9 cellular contexts compared by ENCODE assay signal in the genomic region with DNA sequence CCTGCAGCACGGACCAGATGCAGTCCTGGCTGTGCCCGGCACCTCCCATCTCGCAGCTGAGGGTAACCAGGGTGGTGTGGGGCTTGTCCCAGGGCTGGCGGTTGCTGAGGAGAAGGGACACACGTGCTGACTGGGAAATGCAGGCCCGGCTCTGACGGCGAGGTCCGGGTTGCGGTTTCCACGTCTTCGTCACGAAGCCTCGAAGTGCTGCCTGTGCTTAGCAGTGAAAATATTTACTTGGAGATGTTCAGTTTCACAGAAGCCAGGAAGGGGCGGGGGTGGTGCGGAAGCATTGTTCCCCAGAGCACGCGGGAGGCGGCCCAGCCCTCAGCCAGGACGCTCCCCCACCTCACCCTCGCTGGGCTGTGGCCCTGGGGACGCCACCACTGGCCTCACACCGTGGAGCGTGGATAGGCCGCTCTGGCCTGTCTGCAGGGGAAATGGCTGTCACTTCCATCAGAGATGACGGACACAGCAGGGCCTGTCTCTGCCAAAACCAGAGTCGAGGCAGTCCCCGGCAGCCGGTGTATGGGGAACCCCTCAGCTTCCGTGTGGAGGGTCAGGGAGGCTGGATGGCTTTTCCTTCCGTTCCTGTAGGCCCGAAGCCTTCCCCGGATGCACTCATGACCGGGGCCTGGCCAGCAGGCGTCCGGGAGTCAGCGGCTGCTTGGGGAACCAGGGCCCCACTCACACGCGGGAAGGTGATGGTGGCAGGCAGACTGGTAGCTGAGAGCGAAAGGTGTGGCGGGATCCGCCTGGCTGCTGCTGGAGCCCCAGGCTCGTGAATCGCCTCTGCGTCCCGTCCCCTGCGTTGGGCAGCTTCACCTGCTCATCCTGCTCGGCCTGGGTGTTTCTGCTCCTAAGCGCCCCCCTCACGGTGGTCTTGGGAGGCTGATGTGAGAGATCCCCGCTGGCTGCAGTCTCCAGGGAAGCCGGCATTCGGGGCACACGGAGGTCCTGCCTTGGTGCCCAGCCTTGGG. TPM values are rescaled to one million over a fixed set of nuclear protein-coding genes. Genes with fewer than 3 reads are reported as not detected.
DNase-seq lines count a peak whose midpoint lies in the region; ATAC-seq lines count a peak whose summit lies in the region.
"Had no signal": no experiment of that assay in that cellular context is flagged by ENCODE, and none has a peak within 500 bp of the region (broad histone marks: within the 10 kb centered on the region; RNA-seq: fewer than 3 reads in every experiment).

No MANE protein-coding gene starts in this region.

- ATAC-seq in left ventricle myocardium superior, result peak; percentile 76
- ATAC-seq in GM21367 (IDR thresholded peaks at IDR 0.05; ENCODE audit: unreplicated experiment), result no peak

- intact Hi-C loops in left ventricle myocardium superior (cut with micrococcal nuclease), result no loop called here

- peak; percentile 70 for DNase-seq in H7
- peak; percentile 33 to 37 for DNase-seq in activated T-helper 1 cell treated with anti-CD3 and anti-CD28 coated beads, Interleukin-2, amount 50 U/mL, for 16 hours (ENCODE audit: low read depth in 1 of 2, low spot score in 1 of 2)
- DNase-seq in left ventricle myocardium superior, result peak; percentile 88
- peak; percentile 59 for DNase-seq in stimulated activated CD4-positive, alpha-beta T cell treated with anti-CD3 and anti-CD28 coated beads, Interleukin-1b, Interleukin-23, amount 100 ng/mL, for 48 hours
- DNase-seq in HK-2 (ENCODE audit: unreplicated experiment), result no peak
- no peak for DNase-seq in NCI-H128 (lab: John Stamatoyannopoulos, UW; ENCODE audit: unreplicated experiment)
- no peak for DNase-seq in middle frontal gyrus (ENCODE audit: extremely low spot score, low spot score)

- H3K36me3 ChIP-seq in H7 (replicated peaks; ENCODE audit: control insufficient read depth, insufficient read depth, low read length), result no peaks in the 10 kb centered on the region

- no peaks in the 10 kb centered on the region for H3K27me3 ChIP-seq in H7 (ENCODE audit: control insufficient read depth, insufficient read depth, low read length)
- H3K27me3 ChIP-seq: SJSA1 had no signal

- H3K4me3 ChIP-seq in H7 (ENCODE audit: insufficient read depth, low read depth, low read length), result no peak overlapping the region
- H3K4me3 ChIP-seq: SJSA1 had no signal

RNA-seq across cellular contexts. Expression of a gene that starts 14.7 kb away (rescaled TPM):
- total RNA-seq in H7 (2014; rRNA removed; shearing (Covaris generic)), result 25.4 and 26.9 TPM in 2 replicates
- total RNA-seq in left ventricle myocardium superior, result 15.7 TPM

Comparison
In these comparisons a context has a peak if more than half of its experiments do, and no peak if none do; other contexts are left out.
1. DNase-seq: peak in H7 (single experiment), activated T-helper 1 cell treated with anti-CD3 and anti-CD28 coated beads, Interleukin-2, amount 50 U/mL, for 16 hours (2 of 2), left ventricle myocardium superior (single experiment) and stimulated activated CD4-positive, alpha-beta T cell treated with anti-CD3 and anti-CD28 coated beads, Interleukin-1b, Interleukin-23, amount 100 ng/mL, for 48 hours (single experiment); none in HK-2 (single experiment), NCI-H128 (single experiment) and middle frontal gyrus (single experiment).